In the genomic region with DNA sequence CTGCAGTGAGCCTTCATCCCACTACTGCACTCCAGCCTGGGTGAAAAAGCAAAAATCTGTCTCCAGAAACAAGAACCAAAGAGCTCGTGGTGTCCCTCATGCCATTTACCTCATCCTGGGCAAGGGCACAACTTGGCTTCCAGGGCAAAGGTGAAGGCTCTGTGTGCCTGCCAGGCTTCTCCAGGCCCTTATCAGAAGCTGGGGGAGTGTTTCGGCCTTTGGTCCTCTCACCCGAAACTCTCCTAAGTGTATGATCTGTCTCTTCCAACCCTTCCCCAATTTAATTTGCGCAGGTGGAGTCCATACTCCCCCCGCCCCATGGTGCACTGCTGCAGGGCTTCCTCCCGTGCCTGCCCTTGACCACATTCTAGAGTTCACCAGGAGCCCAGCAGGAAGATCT, we compare ENCODE assay signal across 10 cellular contexts. TPM values are rescaled to one million over a fixed set of nuclear protein-coding genes. Genes with fewer than 3 reads are reported as not detected.
DNase-seq lines count a peak whose midpoint lies in the region; ATAC-seq and TF ChIP-seq lines count a peak whose summit lies in the region.
"Had no signal": no experiment of that assay in that cellular context is flagged by ENCODE, and none has a peak within 500 bp of the region (broad histone marks: within the 10 kb centered on the region; RNA-seq: fewer than 3 reads in every experiment).

No MANE protein-coding gene starts in this region.

- DNase-seq in Right ventricle myocardium superior (no peak), cardiac septum (ENCODE audit: low spot score) (no peak), right atrium auricular region (ENCODE audit: low spot score) (no peak), vagina (ENCODE audit: extremely low spot score in 2 of 2) (no peak), WERI-Rb-1 (no peak), NCI-H345 (lab: John Stamatoyannopoulos, UW) (no peak)
- DNase-seq: COR-L47; effector CD8-positive, alpha-beta T cell; occipital lobe; stimulated activated naive CD4-positive, alpha-beta T cell treated with Interleukin-2 at 50 U/mL for 16 hours had no signal

- no peaks in the 10 kb centered on the region for H3K27me3 ChIP-seq in right atrium auricular region
- no peaks in the 10 kb centered on the region for H3K27me3 ChIP-seq in vagina
- H3K27me3 ChIP-seq in WERI-Rb-1 (ENCODE audit: insufficient read depth, low read depth, severe bottlenecking): no peaks in the 10 kb centered on the region

- H3K9me3 ChIP-seq in right atrium auricular region (no peaks in the 10 kb centered on the region), vagina (no peaks in the 10 kb centered on the region), WERI-Rb-1 (ENCODE audit: severe bottlenecking) (no peaks in the 10 kb centered on the region)

- TF ChIP-seq CTCF in right atrium auricular region (IDR thresholded peaks at IDR 0.05): no peak
- TF ChIP-seq CTCF in vagina (IDR thresholded peaks at IDR 0.05): no peak
- no peak for TF ChIP-seq CTCF in WERI-Rb-1 (IDR thresholded peaks at IDR 0.05; ENCODE audit: low read depth, low read length)

- H3K27ac ChIP-seq in right atrium auricular region: peak overlapping the region; percentile 92 to 97
- no peak overlapping the region for H3K27ac ChIP-seq in vagina
- no peak overlapping the region for H3K27ac ChIP-seq in WERI-Rb-1

- peak overlapping the region; percentile 89 to 94 for H3K4me3 ChIP-seq in right atrium auricular region
- H3K4me3 ChIP-seq in vagina: peak overlapping the region; percentile 73 to 94
- no peak overlapping the region for H3K4me3 ChIP-seq in WERI-Rb-1 (ENCODE audit: low read depth, low read length)

- intact Hi-C loops in Right ventricle myocardium superior (cut with DNase I) (loop anchor here (5.0 kb wide), 1 partner anchor 34 kb away; no protein-coding TSS in a partner anchor), cardiac septum (cut with DNase I) (no loop called here), vagina (cut with DNase I) (no loop called here)

- peaks cover 33% of the 10 kb centered on the region for H3K36me3 ChIP-seq in right atrium auricular region
- H3K36me3 ChIP-seq in vagina: peaks cover 0 to 31% of the 10 kb centered on the region in 2 donors
- H3K36me3 ChIP-seq in WERI-Rb-1: peaks cover 55% of the 10 kb centered on the region

- H3K4me1 ChIP-seq in right atrium auricular region (peaks cover 0 to 40% of the 10 kb centered on the region in 2 donors), vagina (peaks cover 55% of the 10 kb centered on the region)

- TF ChIP-seq POLR2A in vagina (IDR thresholded peaks at IDR 0.05): no peak

- peak; percentile 53 for ATAC-seq in Right ventricle myocardium superior (ENCODE audit: poor library complexity)

RNA-seq across cellular contexts. Expression of a gene that starts 1.1 kb away (rescaled TPM):
- 114 TPM for total RNA-seq in Right ventricle myocardium superior
- total RNA-seq in cardiac septum: 64.0 TPM
- 10 to 100 TPM; 33.1 to 51.4 TPM for total RNA-seq in right atrium auricular region
- total RNA-seq in vagina: 55.7 TPM

RNA-seq across cellular contexts. Expression of a gene that starts 2.3 kb away (rescaled TPM):
- total RNA-seq in Right ventricle myocardium superior: 103 TPM
- 118 TPM for total RNA-seq in cardiac septum
- 100 to 1,000 TPM in 1 of 2 donors, 10 to 100 TPM in 1; 75.3 to 118 TPM for total RNA-seq in right atrium auricular region
- total RNA-seq in vagina: 105 TPM

RNA-seq across cellular contexts. Expression of a gene that starts 11.1 kb away (rescaled TPM):
- total RNA-seq in Right ventricle myocardium superior (95.4 TPM), cardiac septum (245 TPM), right atrium auricular region (100 to 1,000 TPM; 173 to 266 TPM), vagina (49.1 TPM)

RNA-seq across cellular contexts. Expression of a gene that starts 17.8 kb away (rescaled TPM):
- total RNA-seq in Right ventricle myocardium superior (0.13 TPM), cardiac septum (0.35 TPM), right atrium auricular region (1 to 10 TPM in 1 of 2 donors, under 1 TPM in 1; 0.79 to 1.4 TPM), vagina (0.25 TPM)
- total RNA-seq: occipital lobe had no signal

RNA-seq across cellular contexts. Expression of a gene that starts 24.6 kb away (rescaled TPM):
- total RNA-seq in Right ventricle myocardium superior (2.0 TPM), cardiac septum (0.62 TPM), right atrium auricular region (under 1 TPM; 0.16 to 0.89 TPM), vagina (0.98 TPM)

Comparison
In these comparisons a context has a peak if more than half of its experiments do, and no peak if none do; other contexts are left out.
1. H3K27ac ChIP-seq: peak in right atrium auricular region (2 of 2); none in vagina (single experiment) and WERI-Rb-1 (single experiment).